Comparison of ENCODE assay signal across 32 cellular contexts in genomic region chr5:120503311-120503710, GRCh38. TPM values are rescaled to one million over a fixed set of nuclear protein-coding genes. Genes with fewer than 3 reads are reported as not detected.
DNase-seq lines count a peak whose midpoint lies in the region; ATAC-seq and TF ChIP-seq lines count a peak whose summit lies in the region.
"Had no signal": no experiment of that assay in that cellular context is flagged by ENCODE, and none has a peak within 500 bp of the region (broad histone marks: within the 10 kb centered on the region; RNA-seq: fewer than 3 reads in every experiment).

No MANE protein-coding gene starts in this region.

- no peak overlapping the region for H3K9ac ChIP-seq in smooth muscle cell (ENCODE audit: low read depth)
- H3K9ac ChIP-seq: BLaER1; BLaER1 treated with 17β-estradiol and CSF1 and Interleukin-3, amounts not matched to agents 10 nM and 100 nM had no signal

- no peak for TF ChIP-seq CTCF in foreskin keratinocyte (conservative IDR thresholded peaks at IDR 0.05)
- TF ChIP-seq CTCF in smooth muscle cell (IDR thresholded peaks at IDR 0.05; ENCODE audit: borderline replicate concordance, insufficient read depth, poor library complexity, severe bottlenecking) = no peak
- TF ChIP-seq CTCF in glutamatergic neuron (IDR thresholded peaks at IDR 0.05; ENCODE audit: partially characterized antibody, unreplicated experiment) = no peak

- H3K4me1 ChIP-seq in foreskin keratinocyte (no peaks in the 10 kb centered on the region), smooth muscle cell (ENCODE audit: low read depth) (no peaks in the 10 kb centered on the region)
- H3K4me1 ChIP-seq: A549; BE2C; BLaER1; BLaER1 treated with 17β-estradiol and CSF1 and Interleukin-3, amounts not matched to agents 10 nM and 100 nM; Caco-2 had no signal

- peaks cover 26% of the 10 kb centered on the region for H3K79me2 ChIP-seq in smooth muscle cell (ENCODE audit: low read depth)

- H4K20me1 ChIP-seq in smooth muscle cell (ENCODE audit: low read depth) = no peaks in the 10 kb centered on the region
- H4K20me1 ChIP-seq: BLaER1; BLaER1 treated with 17β-estradiol and CSF1 and Interleukin-3, amounts not matched to agents 10 nM and 100 nM had no signal

- no peak overlapping the region for H3K4me3 ChIP-seq in smooth muscle cell
- H3K4me3 ChIP-seq: A549; BLaER1; BLaER1 treated with 17β-estradiol and CSF1 and Interleukin-3, amounts not matched to agents 10 nM and 100 nM had no signal

- H3K4me3 Mint-ChIP-seq in glutamatergic neuron (ENCODE audit: unreplicated experiment) = no peak overlapping the region
- H3K4me3 Mint-ChIP-seq: B cell; CD14-positive monocyte; CD4-positive, alpha-beta memory T cell; CD4-positive, alpha-beta T cell; CD4-positive, CD25-positive, alpha-beta regulatory T cell; CD8-positive, alpha-beta memory T cell; CD8-positive, alpha-beta T cell had no signal

- H3K36me3 ChIP-seq in smooth muscle cell (ENCODE audit: low read depth) = no peaks in the 10 kb centered on the region
- H3K36me3 ChIP-seq: BE2C; BLaER1; BLaER1 treated with 17β-estradiol and CSF1 and Interleukin-3, amounts not matched to agents 10 nM and 100 nM had no signal

- H3K4me2 ChIP-seq in smooth muscle cell = peak overlapping the region; percentile 52
- H3K4me2 ChIP-seq: A549; BLaER1; BLaER1 treated with 17β-estradiol and CSF1 and Interleukin-3, amounts not matched to agents 10 nM and 100 nM had no signal

- no peaks in the 10 kb centered on the region for H3F3A ChIP-seq in smooth muscle cell (ENCODE audit: low read depth)

- DNase-seq in foreskin keratinocyte (no peak), smooth muscle cell (lab: John Stamatoyannopoulos, UW; ENCODE audit: unreplicated experiment) (no peak), SHP77 treated with DMSO at 0.1 percent for 48 hours (lab: John Stamatoyannopoulos, UW) (no peak), glutamatergic neuron (no peak)
- DNase-seq: 8988T; ACHN; AML-193; BE2C; C1 segment of cervical spinal cord; Caco-2; Calu3; CD4-positive, alpha-beta memory T cell; CD4-positive, alpha-beta T cell; CD4-positive, CD25-positive, alpha-beta regulatory T cell; CD8-positive, alpha-beta memory T cell; CD8-positive, alpha-beta T cell; COR-L47; DMS 273 treated with DMSO at 0.1 percent for 48 hours; DMS153; DMS53; DMS79; DMS79 treated with DMSO at 0.1 percent for 48 hours; DND-41; EL had no signal

- no peaks in the 10 kb centered on the region for H3K36me3 Mint-ChIP-seq in glutamatergic neuron (ENCODE audit: unreplicated experiment)
- H3K36me3 Mint-ChIP-seq: CD14-positive monocyte; CD4-positive, alpha-beta memory T cell; CD4-positive, CD25-positive, alpha-beta regulatory T cell; CD8-positive, alpha-beta memory T cell; CD8-positive, alpha-beta T cell had no signal

- no peak overlapping the region for H3K27ac Mint-ChIP-seq in glutamatergic neuron (ENCODE audit: unreplicated experiment)
- H3K27ac Mint-ChIP-seq: B cell; CD14-positive monocyte; CD4-positive, alpha-beta memory T cell; CD4-positive, alpha-beta T cell; CD4-positive, CD25-positive, alpha-beta regulatory T cell; CD8-positive, alpha-beta T cell had no signal

- H3K27ac ChIP-seq in foreskin keratinocyte = no peak overlapping the region
- H3K27ac ChIP-seq in smooth muscle cell (ENCODE audit: low read depth) = no peak overlapping the region
- H3K27ac ChIP-seq: 22Rv1; A549; BLaER1; BLaER1 treated with 17β-estradiol and CSF1 and Interleukin-3, amounts not matched to agents 10 nM and 100 nM; C4-2B had no signal

- peak; percentile 66 for ATAC-seq in foreskin keratinocyte
- ATAC-seq: A549; CD8-positive, alpha-beta T cell had no signal

- H3K9me3 ChIP-seq in smooth muscle cell (replicated peaks; ENCODE audit: low read depth) = no peaks in the 10 kb centered on the region
- H3K9me3 ChIP-seq: A549; BE2C; BLaER1; BLaER1 treated with 17β-estradiol and CSF1 and Interleukin-3, amounts not matched to agents 10 nM and 100 nM; Caco-2 had no signal

- H3K27me3 ChIP-seq in foreskin keratinocyte (no peaks in the 10 kb centered on the region), smooth muscle cell (ENCODE audit: low read depth) (no peaks in the 10 kb centered on the region)
- H3K27me3 ChIP-seq: BE2C; BLaER1; BLaER1 treated with 17β-estradiol and CSF1 and Interleukin-3, amounts not matched to agents 10 nM and 100 nM had no signal

- H3K27me3 Mint-ChIP-seq in glutamatergic neuron (ENCODE audit: unreplicated experiment) = no peaks in the 10 kb centered on the region
- H3K27me3 Mint-ChIP-seq: CD4-positive, alpha-beta memory T cell; CD4-positive, alpha-beta T cell; CD4-positive, CD25-positive, alpha-beta regulatory T cell; CD8-positive, alpha-beta memory T cell had no signal

- no peaks in the 10 kb centered on the region for H3K9me3 Mint-ChIP-seq in glutamatergic neuron (ENCODE audit: unreplicated experiment)

- H2AFZ ChIP-seq in smooth muscle cell (ENCODE audit: low read depth) = no peak overlapping the region

- 84% methylated on average over 1 of the region's 1 CpG for WGBS in smooth muscle cell (ENCODE audit: low lambda C conversion rate)

- H3K4me1 Mint-ChIP-seq in glutamatergic neuron (ENCODE audit: low read depth, unreplicated experiment) = no peaks in the 10 kb centered on the region
- H3K4me1 Mint-ChIP-seq: B cell; CD14-positive monocyte; CD4-positive, alpha-beta memory T cell; CD4-positive, CD25-positive, alpha-beta regulatory T cell; CD8-positive, alpha-beta memory T cell had no signal

RNA-seq across cellular contexts. Expression of gene PRR16, which starts 39.2 kb away (rescaled TPM):
- total RNA-seq in foreskin keratinocyte (0.07 TPM in 1 of 2 replicates, not detected in the other), smooth muscle cell (6.7 and 8.3 TPM in 2 replicates), glutamatergic neuron (ENCODE audit: unreplicated experiment) (0.25 TPM)
- polyA plus RNA-seq in foreskin keratinocyte (not detected in 2 replicates), smooth muscle cell (13.2 and 19.4 TPM in 2 replicates)
- total RNA-seq: A673; B cell; Caco-2; CD4-positive, alpha-beta memory T cell; CD4-positive, alpha-beta T cell; CD4-positive, CD25-positive, alpha-beta regulatory T cell; CD8-positive, alpha-beta memory T cell; CD8-positive, alpha-beta T cell had no signal
- polyA plus RNA-seq: CD4-positive, alpha-beta memory T cell; CD4-positive, CD25-positive, alpha-beta regulatory T cell; CD8-positive, alpha-beta memory T cell had no signal
